Comparison of ENCODE assay signal across 25 cellular contexts in the genomic region with DNA sequence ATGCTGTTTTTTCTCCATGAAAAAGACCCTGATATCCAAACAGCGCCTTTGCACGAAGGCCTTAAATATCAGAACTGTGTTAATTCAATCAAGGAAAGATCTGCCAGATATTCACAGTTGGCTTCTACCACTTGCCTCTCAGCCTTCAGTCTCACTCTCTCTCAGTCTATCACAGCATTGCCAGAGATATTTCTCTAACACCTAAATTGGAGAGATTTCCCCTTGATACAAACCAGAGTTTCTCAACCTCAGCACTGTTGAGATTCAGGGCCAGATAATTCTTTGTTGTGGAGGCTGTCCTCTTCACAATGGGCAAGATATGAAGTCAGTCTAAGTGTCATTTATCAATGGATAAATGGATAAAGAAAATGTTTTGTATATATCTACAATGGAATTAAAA.
"Had no signal": no experiment of that assay in that cellular context is flagged by ENCODE, and none has a peak within 500 bp of the region (broad histone marks: within the 10 kb centered on the region; RNA-seq: fewer than 3 reads in every experiment).

No MANE protein-coding gene starts in this region.

- H3K27me3 ChIP-seq: colonic mucosa, esophagus squamous epithelium, foreskin keratinocyte, gastrocnemius medialis, gastroesophageal sphincter had no signal

- H3K4me1 ChIP-seq: colonic mucosa, foreskin keratinocyte, gastrocnemius medialis had no signal

- H3K4me3 Mint-ChIP-seq: dendritic cell treated with granulocyte-macrophage colony-stimulating factor and Interleukin-4, amounts not matched to agents 40 ng/mL and 50 ng/mL, for 4 days; effector memory CD8-positive, alpha-beta T cell; endodermal cell had no signal

- H3K27me3 Mint-ChIP-seq: dendritic cell treated with granulocyte-macrophage colony-stimulating factor and Interleukin-4, amounts not matched to agents 40 ng/mL and 50 ng/mL, for 4 days had no signal

- H3K9me3 ChIP-seq: colonic mucosa, esophagus muscularis mucosa, esophagus squamous epithelium, gastrocnemius medialis, gastroesophageal sphincter, heart left ventricle, heart right ventricle had no signal

- H3K9me3 Mint-ChIP-seq: dendritic cell treated with granulocyte-macrophage colony-stimulating factor and Interleukin-4, amounts not matched to agents 40 ng/mL and 50 ng/mL, for 4 days; effector memory CD8-positive, alpha-beta T cell had no signal

- ATAC-seq: effector memory CD8-positive, alpha-beta T cell; esophagus mucosa; foreskin keratinocyte; gastrocnemius medialis; gastroesophageal sphincter; heart left ventricle; heart right ventricle had no signal

- DNase-seq: colonic mucosa; cortex of kidney; dermis blood vessel endothelial cell; dorsolateral prefrontal cortex; effector CD4-positive, alpha-beta T cell; effector CD8-positive, alpha-beta T cell; effector memory CD4-positive, alpha-beta T cell; effector memory CD8-positive, alpha-beta T cell; endodermal cell; erythroblast; esophagus squamous epithelium; foreskin fibroblast; foreskin keratinocyte; foreskin melanocyte; gastrocnemius medialis; glutamatergic neuron; head of caudate nucleus; heart left ventricle; heart right ventricle had no signal

- H3K36me3 ChIP-seq: colonic mucosa, esophagus muscularis mucosa, esophagus squamous epithelium, gastrocnemius medialis, gastroesophageal sphincter, heart left ventricle, heart right ventricle had no signal

- H3K27ac ChIP-seq: colonic mucosa, coronary artery, dorsolateral prefrontal cortex, epithelial cell of prostate, esophagus muscularis mucosa, esophagus squamous epithelium, foreskin keratinocyte, gastrocnemius medialis, gastroesophageal sphincter, heart left ventricle, heart right ventricle had no signal

- H3K27ac Mint-ChIP-seq: dendritic cell treated with granulocyte-macrophage colony-stimulating factor and Interleukin-4, amounts not matched to agents 40 ng/mL and 50 ng/mL, for 4 days; effector memory CD8-positive, alpha-beta T cell; endodermal cell had no signal

- H3K4me3 ChIP-seq: colonic mucosa, coronary artery, dorsolateral prefrontal cortex, esophagus muscularis mucosa, esophagus squamous epithelium, gastrocnemius medialis, gastroesophageal sphincter, heart left ventricle, heart right ventricle had no signal
